8 cellular contexts compared by ENCODE assay signal in the genomic region with DNA sequence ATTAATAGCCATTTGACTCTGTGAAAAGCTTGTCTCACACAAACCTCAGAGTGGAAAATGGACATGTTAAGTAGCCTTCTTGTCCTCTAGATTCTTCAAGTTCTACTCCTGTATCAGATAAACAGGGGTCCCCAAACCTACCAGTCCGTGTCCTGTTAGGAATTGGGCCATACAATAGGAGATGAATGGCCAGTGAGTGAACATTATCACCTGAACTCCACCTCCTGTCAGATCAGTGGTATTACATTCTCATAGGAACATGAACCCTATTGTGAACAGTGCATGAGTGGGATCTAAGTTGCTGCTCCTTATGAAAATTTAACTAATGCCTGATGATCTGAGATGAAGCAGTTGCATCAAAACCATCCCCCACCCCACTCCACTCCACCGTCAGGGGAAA.
A peak's percentile ranks its signal among the peaks of the same experiment; 100 is the strongest.
DNase-seq lines count a peak whose midpoint lies in the region; ATAC-seq and TF ChIP-seq lines count a peak whose summit lies in the region.

No MANE protein-coding gene starts in this region.

- H3K4me3 Mint-ChIP-seq in immature natural killer cell = no peak overlapping the region
- H3K4me3 Mint-ChIP-seq in activated CD8-positive, alpha-beta T cell treated with anti-CD3 and anti-CD28 coated beads, Interleukin-2, amount 10 ng/mL, durations not matched to agents 7 days and 5 days = no peak overlapping the region

- CTCF ChIA-PET in activated CD8-positive, alpha-beta T cell treated with anti-CD3 and anti-CD28 coated beads, Interleukin-2, amount 10 ng/mL, durations not matched to agents 7 days and 5 days (lab: Charles Lee) = interaction anchor here (0.6 to 1.5 kb wide), 3 partner anchors 19 to 1626 kb away, joined by 3 to 4 read pairs (median 4); no protein-coding TSS in a partner anchor

- H3K36me3 Mint-ChIP-seq in immature natural killer cell = no peaks in the 10 kb centered on the region
- no peaks in the 10 kb centered on the region for H3K36me3 Mint-ChIP-seq in activated CD8-positive, alpha-beta T cell treated with anti-CD3 and anti-CD28 coated beads, Interleukin-2, amount 10 ng/mL, durations not matched to agents 7 days and 5 days (ENCODE audit: low read depth)

- ATAC-seq in HG02763 (IDR thresholded peaks at IDR 0.05; ENCODE audit: unreplicated experiment) (peak; percentile 45), left lobe of liver (peak; percentile 92), HG02571 (IDR thresholded peaks at IDR 0.05; ENCODE audit: unreplicated experiment) (no peak)
- ATAC-seq in activated CD8-positive, alpha-beta T cell treated with anti-CD3 and anti-CD28 coated beads, Interleukin-2, amount 10 ng/mL, durations not matched to agents 7 days and 5 days = no peak

- H3K4me1 Mint-ChIP-seq in immature natural killer cell = no peaks in the 10 kb centered on the region
- H3K4me1 Mint-ChIP-seq in activated CD8-positive, alpha-beta T cell treated with anti-CD3 and anti-CD28 coated beads, Interleukin-2, amount 10 ng/mL, durations not matched to agents 7 days and 5 days (ENCODE audit: low read depth) = no peaks in the 10 kb centered on the region

- POLR2A ChIA-PET in activated CD8-positive, alpha-beta T cell treated with anti-CD3 and anti-CD28 coated beads, Interleukin-2, amount 10 ng/mL, durations not matched to agents 7 days and 5 days (lab: Charles Lee) = no interaction called here

- peaks cover 3 to 8% (median 5%) of the 10 kb centered on the region in 6 donors for H3K9me3 Mint-ChIP-seq in immature natural killer cell
- no peaks in the 10 kb centered on the region for H3K9me3 Mint-ChIP-seq in activated CD8-positive, alpha-beta T cell treated with anti-CD3 and anti-CD28 coated beads, Interleukin-2, amount 10 ng/mL, durations not matched to agents 7 days and 5 days (ENCODE audit: insufficient read depth)

- TF ChIP-seq CTCF in GM12874 (IDR thresholded peaks at IDR 0.05; ENCODE audit: insufficient read depth, low read depth, low read length) = peak; percentile 41

- H3K27me3 Mint-ChIP-seq in immature natural killer cell (ENCODE audit: low read depth in 3 of 3) = peaks cover 0 to 2% (median 0%) of the 10 kb centered on the region in 3 donors
- H3K27me3 Mint-ChIP-seq in activated CD8-positive, alpha-beta T cell treated with anti-CD3 and anti-CD28 coated beads, Interleukin-2, amount 10 ng/mL, durations not matched to agents 7 days and 5 days (ENCODE audit: low read depth) = no peaks in the 10 kb centered on the region

- no peak overlapping the region for H3K27ac Mint-ChIP-seq in immature natural killer cell
- H3K27ac Mint-ChIP-seq in activated CD8-positive, alpha-beta T cell treated with anti-CD3 and anti-CD28 coated beads, Interleukin-2, amount 10 ng/mL, durations not matched to agents 7 days and 5 days = no peak overlapping the region

- DNase-seq in SK-N-DZ (ENCODE audit: low spot score) (peak; percentile 15), left lobe of liver (ENCODE audit: low spot score) (no peak), NCI-H187 (lab: John Stamatoyannopoulos, UW) (no peak), immature natural killer cell (no peak)
- no peak for DNase-seq in activated CD8-positive, alpha-beta T cell treated with anti-CD3 and anti-CD28 coated beads, Interleukin-2, amount 10 ng/mL, durations not matched to agents 7 days and 5 days

Comparison
In these comparisons a context has a peak if more than half of its experiments do, and no peak if none do; other contexts are left out.
1. ATAC-seq: peak in HG02763 (single experiment) and left lobe of liver (single experiment); none in HG02571 (single experiment) and activated CD8-positive, alpha-beta T cell treated with anti-CD3 and anti-CD28 coated beads, Interleukin-2, amount 10 ng/mL, durations not matched to agents 7 days and 5 days (single experiment).